7 cellular contexts compared by ENCODE assay signal in genomic region chr17:21551081-21551881, GRCh38.
DNase-seq lines count a peak whose midpoint lies in the region; ATAC-seq, FAIRE-seq and TF ChIP-seq lines count a peak whose summit lies in the region.

No MANE protein-coding gene starts in this region.

- ATAC-seq in gastroesophageal sphincter, result peak; percentile 96

- FAIRE-seq in GM18507 (lab: Jason Lieb, UNC), result no peak

- peaks cover 35% of the 10 kb centered on the region for H3K27me3 ChIP-seq in HUES64 (ENCODE audit: insufficient read depth, low read length)
- no peaks in the 10 kb centered on the region for H3K27me3 ChIP-seq in SJSA1 (replicated peaks)
- H3K27me3 ChIP-seq in gastroesophageal sphincter, result no peaks in the 10 kb centered on the region
- H3K27me3 ChIP-seq in subcutaneous abdominal adipose tissue (ENCODE audit: control insufficient read depth in 5 of 5, insufficient read depth in 4 of 5, low read length in 5 of 5), result no peaks in the 10 kb centered on the region

- H3K4me1 Mint-ChIP-seq in activated naive CD4-positive, alpha-beta T cell treated with anti-CD3 and anti-CD28 coated beads for 36 hours (ENCODE audit: low read depth), result peaks cover 29% of the 10 kb centered on the region

- WGBS in HUES64, result 2% methylated on average over 70 of the region's 75 CpGs
- 0 to 2% methylated on average over 3 to 19 of the region's 75 CpGs for WGBS in gastroesophageal sphincter (ENCODE audit: low coverage in 1 of 2), 2 donors

- H3K36me3 Mint-ChIP-seq in activated naive CD4-positive, alpha-beta T cell treated with anti-CD3 and anti-CD28 coated beads for 36 hours (ENCODE audit: low read depth), result peaks cover 34% of the 10 kb centered on the region

- peak overlapping the region; percentile 85 for H3K4me3 ChIP-seq in HUES64 (ENCODE audit: low read length)
- peak overlapping the region; percentile 51 for H3K4me3 ChIP-seq in SJSA1
- H3K4me3 ChIP-seq in gastroesophageal sphincter, result peak overlapping the region; percentile 54 to 79
- H3K4me3 ChIP-seq in subcutaneous abdominal adipose tissue (ENCODE audit: low read depth in 1 of 5, low read length in 5 of 5), result peak overlapping the region; percentile 61 to 80 (median 74)

- H3K4me3 Mint-ChIP-seq in activated naive CD4-positive, alpha-beta T cell treated with anti-CD3 and anti-CD28 coated beads for 36 hours, result peak overlapping the region; percentile 91

- H3K27ac ChIP-seq in HUES64 (ENCODE audit: low read depth, low read length), result no peak overlapping the region
- H3K27ac ChIP-seq in SJSA1, result peak overlapping the region; percentile 13; the same call in 1 of the 2 replicates
- peak overlapping the region; percentile 69 to 93 (median 84) for H3K27ac ChIP-seq in gastroesophageal sphincter
- peak overlapping the region; percentile 65 for H3K27ac ChIP-seq in subcutaneous abdominal adipose tissue (ENCODE audit: low read depth, low read length)

- H3K9me3 Mint-ChIP-seq in activated naive CD4-positive, alpha-beta T cell treated with anti-CD3 and anti-CD28 coated beads for 36 hours, result peaks cover 1% of the 10 kb centered on the region

- CTCF ChIA-PET in activated naive CD4-positive, alpha-beta T cell treated with anti-CD3 and anti-CD28 coated beads for 36 hours (lab: Charles Lee), result interaction anchor here (0.7 kb wide), 1 partner anchor 12 kb away, joined by 3 read pairs; no protein-coding TSS in a partner anchor

- H3K9me3 ChIP-seq in HUES64 (ENCODE audit: insufficient read depth, low read depth, low read length) (peaks cover 3% of the 10 kb centered on the region; the same call in 1 of the 2 replicates), SJSA1 (replicated peaks) (no peaks in the 10 kb centered on the region), gastroesophageal sphincter (no peaks in the 10 kb centered on the region), subcutaneous abdominal adipose tissue (ENCODE audit: control insufficient read depth in 5 of 5, low read length in 5 of 5) (no peaks in the 10 kb centered on the region)

- H3K27ac Mint-ChIP-seq in activated naive CD4-positive, alpha-beta T cell treated with anti-CD3 and anti-CD28 coated beads for 36 hours, result peak overlapping the region; percentile 88

- H3K9ac ChIP-seq in HUES64 (ENCODE audit: low read depth, low read length) (peak overlapping the region; percentile 82), subcutaneous abdominal adipose tissue (ENCODE audit: low read length in 5 of 5) (peak overlapping the region in 4 of 5 donors; percentile 64 to 85 (median 72))

- no peak for TF ChIP-seq CTCF in gastroesophageal sphincter (IDR thresholded peaks at IDR 0.05)

- DNase-seq in GM18507 (ENCODE audit: extremely low spot score, insufficient read length, low read depth) (peak; percentile 56), SJSA1 (ENCODE audit: low read depth in 1 of 2, low spot score in 2 of 2) (peak; percentile 68 to 79), nucleus accumbens (lab: John Stamatoyannopoulos, UW) (peak in 54 of 56 donors; percentile 30 to 90 (median 81))
- peak; percentile 79 for DNase-seq in activated naive CD4-positive, alpha-beta T cell treated with anti-CD3 and anti-CD28 coated beads for 36 hours

- peaks cover 5% of the 10 kb centered on the region; the same call in 1 of the 2 replicates for H3K4me1 ChIP-seq in HUES64 (ENCODE audit: insufficient read depth, low read length)
- H3K4me1 ChIP-seq in SJSA1 (replicated peaks), result no peaks in the 10 kb centered on the region
- H3K4me1 ChIP-seq in gastroesophageal sphincter, result peaks cover 0 to 39% (median 18%) of the 10 kb centered on the region in 3 donors
- H3K4me1 ChIP-seq in subcutaneous abdominal adipose tissue (ENCODE audit: control insufficient read depth in 5 of 5, insufficient read depth in 5 of 5, low read length in 5 of 5), result peaks cover 2 to 32% (median 27%) of the 10 kb centered on the region in 5 donors

- intact Hi-C loops in activated naive CD4-positive, alpha-beta T cell treated with anti-CD3 and anti-CD28 coated beads for 36 hours (cut with micrococcal nuclease), result loop anchor here (1.0 to 2.0 kb wide), 3 partner anchors 94 to 508 kb away; partner anchors contain the start of gene USP22

- H3K27me3 Mint-ChIP-seq in activated naive CD4-positive, alpha-beta T cell treated with anti-CD3 and anti-CD28 coated beads for 36 hours (ENCODE audit: low read depth), result peaks cover 11% of the 10 kb centered on the region

- H3K36me3 ChIP-seq in HUES64 (ENCODE audit: insufficient read depth, low read length) (no peaks in the 10 kb centered on the region), SJSA1 (no peaks in the 10 kb centered on the region), gastroesophageal sphincter (no peaks in the 10 kb centered on the region), subcutaneous abdominal adipose tissue (ENCODE audit: control insufficient read depth in 5 of 5, insufficient read depth in 5 of 5, low read length in 5 of 5) (no peaks in the 10 kb centered on the region)

- no peak for TF ChIP-seq EP300 in gastroesophageal sphincter (IDR thresholded peaks at IDR 0.05)

- TF ChIP-seq POLR2A in gastroesophageal sphincter (IDR thresholded peaks at IDR 0.05), result peak; percentile 55 to 68
